Comparison of ENCODE assay signal across 1 cellular context in genomic region chr7:156576216-156577063, GRCh38.
TF ChIP-seq lines count a peak whose summit lies in the region.

No MANE protein-coding gene starts in this region.

TF ChIP-seq in K562, 482 proteins besides CTCF, POLR2A, EP300 and RAD21 (continued from another document and continues in another):
- TF ChIP-seq RERE (CRISPR knock-in tag; IDR thresholded peaks at IDR 0.05; ENCODE audit: borderline replicate concordance) (no peak), GTF2B (IDR thresholded peaks at IDR 0.05; ENCODE audit: extremely low read depth, insufficient read length) (no peak), ATF4 (CRISPR knock-in tag; IDR thresholded peaks at IDR 0.05) (peak; percentile 61; the same call in 1 of the 2 replicates), PKNOX1 (IDR thresholded peaks at IDR 0.05) (peak; percentile 59; the same call in 1 of the 2 replicates), CEBPG (CRISPR knock-in tag; IDR thresholded peaks at IDR 0.05) (no peak), CEBPG (tag; conservative IDR thresholded peaks at IDR 0.05 in 1 of 2, IDR thresholded peaks at IDR 0.05 in 1 of 2) (peak; percentile 63 to 77), MGA (IDR thresholded peaks at IDR 0.05) (peak; percentile 54), TFE3 (CRISPR knock-in tag; IDR thresholded peaks at IDR 0.05) (no peak), CREB1 (IDR thresholded peaks at IDR 0.05) (no peak), CREB1 (CRISPR knock-in tag; IDR thresholded peaks at IDR 0.05) (no peak), SLC30A9 (CRISPR knock-in tag; IDR thresholded peaks at IDR 0.05) (no peak), AFF1 (IDR thresholded peaks at IDR 0.05; ENCODE audit: low read depth in 1 of 2, partially characterized antibody in 2 of 2) (no peak), JUNB (CRISPR knock-in tag; conservative IDR thresholded peaks at IDR 0.05) (no peak), PBX2 (CRISPR knock-in tag; IDR thresholded peaks at IDR 0.05; ENCODE audit: low read depth) (no peak), PBX2 (tag; conservative IDR thresholded peaks at IDR 0.05; ENCODE audit: low read depth) (peak; percentile 58), CBX2 (IDR thresholded peaks at IDR 0.05; ENCODE audit: insufficient read depth, low read length, poor library complexity, severe bottlenecking) (no peak)
